2 cellular contexts compared by ENCODE assay signal in the genomic region with DNA sequence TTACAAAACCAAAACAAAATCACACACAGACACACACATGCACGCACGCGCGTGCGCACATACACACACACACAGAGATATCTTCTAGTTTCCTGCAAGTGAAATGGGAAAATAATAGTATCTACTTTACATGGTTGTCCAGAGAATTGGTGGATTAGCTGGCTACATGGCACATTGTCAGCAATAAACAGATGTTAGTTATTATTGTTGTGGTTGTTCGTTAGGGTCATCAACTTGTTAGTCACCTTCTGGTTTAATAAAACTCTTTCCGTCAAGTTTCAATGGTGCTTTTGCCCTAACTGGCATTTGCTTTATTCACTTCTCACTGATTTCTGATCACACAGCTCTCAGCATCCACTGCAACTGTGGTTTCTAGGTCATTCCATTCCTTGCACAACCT.
TF ChIP-seq lines count a peak whose summit lies in the region.

No MANE protein-coding gene starts in this region.

TF ChIP-seq in GM23338, 12 proteins besides CTCF, POLR2A, EP300 and RAD21 (continued from another document):
- TF ChIP-seq, protein P1, sequence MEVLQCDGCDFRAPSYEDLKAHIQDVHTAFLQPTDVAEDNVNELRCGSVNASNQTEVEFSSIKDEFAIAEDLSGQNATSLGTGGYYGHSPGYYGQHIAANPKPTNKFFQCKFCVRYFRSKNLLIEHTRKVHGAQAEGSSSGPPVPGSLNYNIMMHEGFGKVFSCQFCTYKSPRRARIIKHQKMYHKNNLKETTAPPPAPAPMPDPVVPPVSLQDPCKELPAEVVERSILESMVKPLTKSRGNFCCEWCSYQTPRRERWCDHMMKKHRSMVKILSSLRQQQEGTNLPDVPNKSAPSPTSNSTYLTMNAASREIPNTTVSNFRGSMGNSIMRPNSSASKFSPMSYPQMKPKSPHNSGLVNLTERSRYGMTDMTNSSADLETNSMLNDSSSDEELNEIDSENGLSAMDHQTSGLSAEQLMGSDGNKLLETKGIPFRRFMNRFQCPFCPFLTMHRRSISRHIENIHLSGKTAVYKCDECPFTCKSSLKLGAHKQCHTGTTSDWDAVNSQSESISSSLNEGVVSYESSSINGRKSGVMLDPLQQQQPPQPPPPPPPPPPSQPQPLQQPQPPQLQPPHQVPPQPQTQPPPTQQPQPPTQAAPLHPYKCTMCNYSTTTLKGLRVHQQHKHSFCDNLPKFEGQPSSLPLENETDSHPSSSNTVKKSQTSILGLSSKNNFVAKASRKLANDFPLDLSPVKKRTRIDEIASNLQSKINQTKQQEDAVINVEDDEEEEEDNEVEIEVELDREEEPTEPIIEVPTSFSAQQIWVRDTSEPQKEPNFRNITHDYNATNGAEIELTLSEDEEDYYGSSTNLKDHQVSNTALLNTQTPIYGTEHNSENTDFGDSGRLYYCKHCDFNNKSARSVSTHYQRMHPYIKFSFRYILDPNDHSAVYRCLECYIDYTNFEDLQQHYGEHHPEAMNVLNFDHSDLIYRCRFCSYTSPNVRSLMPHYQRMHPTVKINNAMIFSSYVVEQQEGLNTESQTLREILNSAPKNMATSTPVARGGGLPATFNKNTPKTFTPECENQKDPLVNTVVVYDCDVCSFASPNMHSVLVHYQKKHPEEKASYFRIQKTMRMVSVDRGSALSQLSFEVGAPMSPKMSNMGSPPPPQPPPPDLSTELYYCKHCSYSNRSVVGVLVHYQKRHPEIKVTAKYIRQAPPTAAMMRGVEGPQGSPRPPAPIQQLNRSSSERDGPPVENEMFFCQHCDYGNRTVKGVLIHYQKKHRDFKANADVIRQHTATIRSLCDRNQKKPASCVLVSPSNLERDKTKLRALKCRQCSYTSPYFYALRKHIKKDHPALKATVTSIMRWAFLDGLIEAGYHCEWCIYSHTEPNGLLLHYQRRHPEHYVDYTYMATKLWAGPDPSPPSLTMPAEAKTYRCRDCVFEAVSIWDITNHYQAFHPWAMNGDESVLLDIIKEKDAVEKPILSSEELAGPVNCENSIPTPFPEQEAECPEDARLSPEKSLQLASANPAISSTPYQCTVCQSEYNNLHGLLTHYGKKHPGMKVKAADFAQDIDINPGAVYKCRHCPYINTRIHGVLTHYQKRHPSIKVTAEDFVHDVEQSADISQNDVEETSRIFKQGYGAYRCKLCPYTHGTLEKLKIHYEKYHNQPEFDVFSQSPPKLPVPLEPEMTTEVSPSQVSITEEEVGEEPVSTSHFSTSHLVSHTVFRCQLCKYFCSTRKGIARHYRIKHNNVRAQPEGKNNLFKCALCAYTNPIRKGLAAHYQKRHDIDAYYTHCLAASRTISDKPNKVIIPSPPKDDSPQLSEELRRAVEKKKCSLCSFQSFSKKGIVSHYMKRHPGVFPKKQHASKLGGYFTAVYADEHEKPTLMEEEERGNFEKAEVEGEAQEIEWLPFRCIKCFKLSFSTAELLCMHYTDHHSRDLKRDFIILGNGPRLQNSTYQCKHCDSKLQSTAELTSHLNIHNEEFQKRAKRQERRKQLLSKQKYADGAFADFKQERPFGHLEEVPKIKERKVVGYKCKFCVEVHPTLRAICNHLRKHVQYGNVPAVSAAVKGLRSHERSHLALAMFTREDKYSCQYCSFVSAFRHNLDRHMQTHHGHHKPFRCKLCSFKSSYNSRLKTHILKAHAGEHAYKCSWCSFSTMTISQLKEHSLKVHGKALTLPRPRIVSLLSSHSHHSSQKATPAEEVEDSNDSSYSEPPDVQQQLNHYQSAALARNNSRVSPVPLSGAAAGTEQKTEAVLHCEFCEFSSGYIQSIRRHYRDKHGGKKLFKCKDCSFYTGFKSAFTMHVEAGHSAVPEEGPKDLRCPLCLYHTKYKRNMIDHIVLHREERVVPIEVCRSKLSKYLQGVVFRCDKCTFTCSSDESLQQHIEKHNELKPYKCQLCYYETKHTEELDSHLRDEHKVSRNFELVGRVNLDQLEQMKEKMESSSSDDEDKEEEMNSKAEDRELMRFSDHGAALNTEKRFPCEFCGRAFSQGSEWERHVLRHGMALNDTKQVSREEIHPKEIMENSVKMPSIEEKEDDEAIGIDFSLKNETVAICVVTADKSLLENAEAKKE (CRISPR knock-in tag; IDR thresholded peaks at IDR 0.05): no peak
- no peak for TF ChIP-seq ZNF331 (CRISPR knock-in tag; IDR thresholded peaks at IDR 0.05; ENCODE audit: low read depth)
- TF ChIP-seq, protein P2, sequence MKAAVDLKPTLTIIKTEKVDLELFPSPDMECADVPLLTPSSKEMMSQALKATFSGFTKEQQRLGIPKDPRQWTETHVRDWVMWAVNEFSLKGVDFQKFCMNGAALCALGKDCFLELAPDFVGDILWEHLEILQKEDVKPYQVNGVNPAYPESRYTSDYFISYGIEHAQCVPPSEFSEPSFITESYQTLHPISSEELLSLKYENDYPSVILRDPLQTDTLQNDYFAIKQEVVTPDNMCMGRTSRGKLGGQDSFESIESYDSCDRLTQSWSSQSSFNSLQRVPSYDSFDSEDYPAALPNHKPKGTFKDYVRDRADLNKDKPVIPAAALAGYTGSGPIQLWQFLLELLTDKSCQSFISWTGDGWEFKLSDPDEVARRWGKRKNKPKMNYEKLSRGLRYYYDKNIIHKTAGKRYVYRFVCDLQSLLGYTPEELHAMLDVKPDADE (IDR thresholded peaks at IDR 0.05): no peak
- no peak for TF ChIP-seq NANOG (IDR thresholded peaks at IDR 0.05; ENCODE audit: borderline replicate concordance)
- no peak for TF ChIP-seq CREB1 (CRISPR knock-in tag; IDR thresholded peaks at IDR 0.05; ENCODE audit: low read depth)
- TF ChIP-seq, protein P3, sequence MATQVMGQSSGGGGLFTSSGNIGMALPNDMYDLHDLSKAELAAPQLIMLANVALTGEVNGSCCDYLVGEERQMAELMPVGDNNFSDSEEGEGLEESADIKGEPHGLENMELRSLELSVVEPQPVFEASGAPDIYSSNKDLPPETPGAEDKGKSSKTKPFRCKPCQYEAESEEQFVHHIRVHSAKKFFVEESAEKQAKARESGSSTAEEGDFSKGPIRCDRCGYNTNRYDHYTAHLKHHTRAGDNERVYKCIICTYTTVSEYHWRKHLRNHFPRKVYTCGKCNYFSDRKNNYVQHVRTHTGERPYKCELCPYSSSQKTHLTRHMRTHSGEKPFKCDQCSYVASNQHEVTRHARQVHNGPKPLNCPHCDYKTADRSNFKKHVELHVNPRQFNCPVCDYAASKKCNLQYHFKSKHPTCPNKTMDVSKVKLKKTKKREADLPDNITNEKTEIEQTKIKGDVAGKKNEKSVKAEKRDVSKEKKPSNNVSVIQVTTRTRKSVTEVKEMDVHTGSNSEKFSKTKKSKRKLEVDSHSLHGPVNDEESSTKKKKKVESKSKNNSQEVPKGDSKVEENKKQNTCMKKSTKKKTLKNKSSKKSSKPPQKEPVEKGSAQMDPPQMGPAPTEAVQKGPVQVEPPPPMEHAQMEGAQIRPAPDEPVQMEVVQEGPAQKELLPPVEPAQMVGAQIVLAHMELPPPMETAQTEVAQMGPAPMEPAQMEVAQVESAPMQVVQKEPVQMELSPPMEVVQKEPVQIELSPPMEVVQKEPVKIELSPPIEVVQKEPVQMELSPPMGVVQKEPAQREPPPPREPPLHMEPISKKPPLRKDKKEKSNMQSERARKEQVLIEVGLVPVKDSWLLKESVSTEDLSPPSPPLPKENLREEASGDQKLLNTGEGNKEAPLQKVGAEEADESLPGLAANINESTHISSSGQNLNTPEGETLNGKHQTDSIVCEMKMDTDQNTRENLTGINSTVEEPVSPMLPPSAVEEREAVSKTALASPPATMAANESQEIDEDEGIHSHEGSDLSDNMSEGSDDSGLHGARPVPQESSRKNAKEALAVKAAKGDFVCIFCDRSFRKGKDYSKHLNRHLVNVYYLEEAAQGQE (IDR thresholded peaks at IDR 0.05; ENCODE audit: unreplicated experiment): no peak

TF ChIP-seq in SK-N-SH, 30 proteins besides CTCF, POLR2A, EP300 and RAD21 (continued from another document):
- TF ChIP-seq, protein P4, sequence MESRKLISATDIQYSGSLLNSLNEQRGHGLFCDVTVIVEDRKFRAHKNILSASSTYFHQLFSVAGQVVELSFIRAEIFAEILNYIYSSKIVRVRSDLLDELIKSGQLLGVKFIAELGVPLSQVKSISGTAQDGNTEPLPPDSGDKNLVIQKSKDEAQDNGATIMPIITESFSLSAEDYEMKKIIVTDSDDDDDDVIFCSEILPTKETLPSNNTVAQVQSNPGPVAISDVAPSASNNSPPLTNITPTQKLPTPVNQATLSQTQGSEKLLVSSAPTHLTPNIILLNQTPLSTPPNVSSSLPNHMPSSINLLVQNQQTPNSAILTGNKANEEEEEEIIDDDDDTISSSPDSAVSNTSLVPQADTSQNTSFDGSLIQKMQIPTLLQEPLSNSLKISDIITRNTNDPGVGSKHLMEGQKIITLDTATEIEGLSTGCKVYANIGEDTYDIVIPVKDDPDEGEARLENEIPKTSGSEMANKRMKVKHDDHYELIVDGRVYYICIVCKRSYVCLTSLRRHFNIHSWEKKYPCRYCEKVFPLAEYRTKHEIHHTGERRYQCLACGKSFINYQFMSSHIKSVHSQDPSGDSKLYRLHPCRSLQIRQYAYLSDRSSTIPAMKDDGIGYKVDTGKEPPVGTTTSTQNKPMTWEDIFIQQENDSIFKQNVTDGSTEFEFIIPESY (IDR thresholded peaks at IDR 0.05; ENCODE audit: borderline replicate concordance, low read depth): no peak
TF ChIP-seq in SK-N-SH: peak in this region for 0.
